17 cellular contexts compared by ENCODE assay signal in genomic region chr22:40694409-40694808, GRCh38. TPM values are rescaled to one million over a fixed set of nuclear protein-coding genes. Genes with fewer than 3 reads are reported as not detected.
A peak's percentile ranks its signal among the peaks of the same experiment; 100 is the strongest.
DNase-seq lines count a peak whose midpoint lies in the region; ATAC-seq and TF ChIP-seq lines count a peak whose summit lies in the region.
"Had no signal": no experiment of that assay in that cellular context is flagged by ENCODE, and none has a peak within 500 bp of the region (broad histone marks: within the 10 kb centered on the region; RNA-seq: fewer than 3 reads in every experiment).

No MANE protein-coding gene starts in this region.

- H4K8ac ChIP-seq in IMR-90 (ENCODE audit: low read depth in 2 of 2, low read length in 2 of 2), result no peak overlapping the region

- H2AK5ac ChIP-seq in IMR-90 (ENCODE audit: low read depth, low read length), result no peak overlapping the region

- TF ChIP-seq CTCF in C4-2B (conservative IDR thresholded peaks at IDR 0.05) (no peak), IMR-90 (conservative IDR thresholded peaks at IDR 0.05; ENCODE audit: low read depth, low read length) (no peak), Panc1 (IDR thresholded peaks at IDR 0.05) (no peak), omental fat pad (IDR thresholded peaks at IDR 0.05) (no peak)

- no peak overlapping the region for H3K4me2 ChIP-seq in IMR-90 (ENCODE audit: low read depth, low read length)

- H3K9me1 ChIP-seq in IMR-90 (ENCODE audit: insufficient read depth, low read length), result no peaks in the 10 kb centered on the region

- 47% methylated on average over 5 of the region's 7 CpGs; no CpG with 5 or more reads in 1 of the 2 experiments for WGBS in IMR-90 (ENCODE audit: extremely low coverage in 2 of 2, insufficient read length in 1 of 2), 2 experiments

- no peaks in the 10 kb centered on the region for H3K79me1 ChIP-seq in IMR-90 (ENCODE audit: low read depth in 1 of 2, low read length in 2 of 2)

- no peak overlapping the region for H2BK120ac ChIP-seq in IMR-90 (ENCODE audit: low read depth, low read length)

- H2BK20ac ChIP-seq in IMR-90 (ENCODE audit: low read depth, low read length), result no peak overlapping the region

- no peak overlapping the region; the same call in 1 of the 2 replicates for H3K14ac ChIP-seq in IMR-90 (replicated peaks; ENCODE audit: low read depth, low read length)

- no peak overlapping the region for H3K18ac ChIP-seq in IMR-90 (ENCODE audit: low read depth, low read length)

- no peak overlapping the region for H2BK5ac ChIP-seq in IMR-90 (ENCODE audit: low read depth, low read length, poor library complexity, severe bottlenecking)

- H3K27ac ChIP-seq in C4-2B, result 0 out of 2 replicates have a peak overlapping the region, but pooled peaks have one; percentile 6
- no peak overlapping the region for H3K27ac ChIP-seq in IMR-90 (ENCODE audit: insufficient read depth, low read length)
- 0 out of 2 replicates have a peak overlapping the region, but pooled peaks have one; percentile 7 for H3K27ac ChIP-seq in Panc1 (ENCODE audit: low read length)

- no peak overlapping the region for H3K4ac ChIP-seq in IMR-90 (ENCODE audit: low read depth, low read length)

- H3K9me3 ChIP-seq in IMR-90 (ENCODE audit: control insufficient read depth, insufficient read depth, low read length) (no peaks in the 10 kb centered on the region), Panc1 (ENCODE audit: control insufficient read depth, insufficient read depth, low read depth, low read length) (no peaks in the 10 kb centered on the region)

- BruUV-seq in IMR-90 (replicated peaks; lab: Mats Ljungman, UMichigan), result no TSS peak
- BruUV-seq in Panc1 (replicated peaks; lab: Mats Ljungman, UMichigan), result no TSS peak

- POLR2A ChIA-PET in IMR-90 (lab: Charles Lee; ENCODE audit: unreplicated experiment), result interaction anchor here (0.6 kb wide), 1 partner anchor 558 kb away, joined by 3 read pairs; no protein-coding TSS in a partner anchor
- POLR2A ChIA-PET in Panc1 (lab: Charles Lee), result no interaction called here

- H4K5ac ChIP-seq in IMR-90 (ENCODE audit: low read depth, low read length), result no peak overlapping the region

- no peak overlapping the region for H3K23ac ChIP-seq in IMR-90 (ENCODE audit: low read depth, low read length)

- DNase-seq in IMR-90 (no peak), Panc1 (ENCODE audit: low read depth, low spot score) (no peak), left lobe of liver (ENCODE audit: low spot score) (no peak), DMS153 treated with DMSO at 0.1 percent for 48 hours (lab: John Stamatoyannopoulos, UW; ENCODE audit: unreplicated experiment) (no peak), omental fat pad (ENCODE audit: low spot score) (no peak)
- DNase-seq: activated CD4-positive, alpha-beta T cell treated with anti-CD3 and anti-CD28 coated beads, Interleukin-2, amount 10 ng/mL, durations not matched to agents 24 days and 14 days; activated naive CD8-positive, alpha-beta T cell treated with anti-CD3 and anti-CD28 coated beads, Interleukin-2, amount 10 ng/mL, durations not matched to agents 7 days and 5 days; activated T-cell treated with anti-CD3 and anti-CD28 coated beads, Interleukin-2, amount 50 U/mL, for 24 hours; central memory CD4-positive, alpha-beta T cell; NCI-H510A treated with DMSO at 0.1 percent for 48 hours had no signal

- CTCF ChIA-PET in IMR-90 (lab: Yijun Ruan, JAX) (no interaction called here), Panc1 (lab: Charles Lee) (no interaction called here)

- H2AFZ ChIP-seq in IMR-90 (replicated peaks; ENCODE audit: low read length, poor library complexity), result peak overlapping the region; percentile 37

- H3K4me1 ChIP-seq in IMR-90 (ENCODE audit: control insufficient read depth, insufficient read depth, low read length) (no peaks in the 10 kb centered on the region; the same call in 1 of the 2 replicates), Panc1 (ENCODE audit: control insufficient read depth, insufficient read depth, low read length) (no peaks in the 10 kb centered on the region)

- ATAC-seq in IMR-90 (ENCODE audit: low read depth) (no peak), Panc1 (no peak), left lobe of liver (peak; percentile 31), GM19324 (IDR thresholded peaks at IDR 0.05; ENCODE audit: low FRiP score, unreplicated experiment) (no peak), omental fat pad (ENCODE audit: low FRiP score) (no peak), GM18861 (IDR thresholded peaks at IDR 0.05; ENCODE audit: unreplicated experiment) (no peak)

- H3K36me3 ChIP-seq in IMR-90 (ENCODE audit: control insufficient read depth, insufficient read depth, low read length) (no peaks in the 10 kb centered on the region), Panc1 (ENCODE audit: control insufficient read depth, insufficient read depth, low read length) (no peaks in the 10 kb centered on the region)

- TF ChIP-seq RAD21 in IMR-90 (IDR thresholded peaks at IDR 0.05; ENCODE audit: low read length), result no peak

- in situ Hi-C loops in IMR-90 (cut with MboI; ENCODE audit: low sequenced_read_pairs) (no loop called here), Panc1 (cut with HindIII; ENCODE audit: low pct_unique_long_range_greater_than_20kb, low sequenced_read_pairs) (no loop called here)

- TF ChIP-seq POLR2A in IMR-90 (IDR thresholded peaks at IDR 0.05; ENCODE audit: low read depth, low read length), result no peak

- no peak overlapping the region for H4K91ac ChIP-seq in IMR-90 (ENCODE audit: insufficient read depth, low read depth, low read length)

- dilution Hi-C loops in IMR-90 (cut with HindIII; ENCODE audit: low sequenced_read_pairs, unreplicated experiment), result no loop called here

- intact Hi-C loops in IMR-90 (cut with micrococcal nuclease) (no loop called here), Panc1 (cut with micrococcal nuclease; ENCODE audit: unreplicated experiment) (no loop called here)

- H4K20me1 ChIP-seq in IMR-90 (ENCODE audit: insufficient read depth, low read length), result no peaks in the 10 kb centered on the region

- H2AK9ac ChIP-seq in IMR-90 (replicated peaks; ENCODE audit: low read depth, low read length, poor library complexity), result no peak overlapping the region

- H3K27me3 ChIP-seq in IMR-90 (ENCODE audit: control insufficient read depth, insufficient read depth, low read length) (peaks cover 4% of the 10 kb centered on the region; the same call in 1 of the 2 replicates), Panc1 (ENCODE audit: control insufficient read depth, insufficient read depth, low read length) (no peaks in the 10 kb centered on the region)

- no peak overlapping the region for H2BK15ac ChIP-seq in IMR-90 (ENCODE audit: low read depth, low read length)

- no peak overlapping the region for H3K9ac ChIP-seq in IMR-90 (ENCODE audit: low read depth, low read length)

- H3K4me3 ChIP-seq in IMR-90 (ENCODE audit: insufficient read depth, low read depth, low read length) (no peak overlapping the region), Panc1 (ENCODE audit: low read depth in 2 of 2, low read length in 2 of 2) (no peak overlapping the region)

- no peak overlapping the region for H3K56ac ChIP-seq in IMR-90 (ENCODE audit: extremely low read depth, insufficient read depth, low read length)

TF ChIP-seq in IMR-90, 13 proteins besides CTCF, POLR2A, EP300 and RAD21 (continues in another document):
- no peak for TF ChIP-seq CEBPB (IDR thresholded peaks at IDR 0.05; ENCODE audit: low read depth, low read length)
- no peak for TF ChIP-seq RCOR1 (IDR thresholded peaks at IDR 0.05; ENCODE audit: insufficient replicate concordance, low read length)
- no peak for TF ChIP-seq FOS (IDR thresholded peaks at IDR 0.05; ENCODE audit: low read depth, low read length)
- TF ChIP-seq BHLHE40 (IDR thresholded peaks at IDR 0.05; ENCODE audit: low read depth, low read length), result no peak
- no peak for TF ChIP-seq MAZ (IDR thresholded peaks at IDR 0.05; ENCODE audit: borderline replicate concordance, low read depth, low read length)
- TF ChIP-seq SMC3 (IDR thresholded peaks at IDR 0.05; ENCODE audit: low read depth, low read length), result no peak
- TF ChIP-seq, protein P1, sequence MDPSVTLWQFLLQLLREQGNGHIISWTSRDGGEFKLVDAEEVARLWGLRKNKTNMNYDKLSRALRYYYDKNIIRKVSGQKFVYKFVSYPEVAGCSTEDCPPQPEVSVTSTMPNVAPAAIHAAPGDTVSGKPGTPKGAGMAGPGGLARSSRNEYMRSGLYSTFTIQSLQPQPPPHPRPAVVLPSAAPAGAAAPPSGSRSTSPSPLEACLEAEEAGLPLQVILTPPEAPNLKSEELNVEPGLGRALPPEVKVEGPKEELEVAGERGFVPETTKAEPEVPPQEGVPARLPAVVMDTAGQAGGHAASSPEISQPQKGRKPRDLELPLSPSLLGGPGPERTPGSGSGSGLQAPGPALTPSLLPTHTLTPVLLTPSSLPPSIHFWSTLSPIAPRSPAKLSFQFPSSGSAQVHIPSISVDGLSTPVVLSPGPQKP (IDR thresholded peaks at IDR 0.05; ENCODE audit: borderline replicate concordance, low read depth, low read length), result no peak
- no peak for TF ChIP-seq USF2 (IDR thresholded peaks at IDR 0.05; ENCODE audit: low read depth, low read length)
- TF ChIP-seq MXI1 (IDR thresholded peaks at IDR 0.05; ENCODE audit: borderline replicate concordance, low read depth, low read length), result no peak
- TF ChIP-seq MAFK (IDR thresholded peaks at IDR 0.05; ENCODE audit: low read depth, low read length), result no peak
- TF ChIP-seq RFX5 (IDR thresholded peaks at IDR 0.05; ENCODE audit: low read depth, low read length), result no peak
- TF ChIP-seq CHD1 (IDR thresholded peaks at IDR 0.05; ENCODE audit: low read depth, low read length), result no peak

RNA-seq across cellular contexts. Expression of gene MCHR1, which starts 15.1 kb away (rescaled TPM):
- total RNA-seq in IMR-90 (2012; rRNA removed) (1.4 and 1.7 TPM in 2 replicates), Panc1 (2021; ENCODE audit: unreplicated experiment) (not detected), left lobe of liver (2.3 TPM), omental fat pad (not detected)
- 3.2 and 3.5 TPM in 2 replicates for polyA plus RNA-seq in IMR-90 (2012; rRNA removed)
- 0.79 and 4.5 TPM in 2 replicates for polyA plus RNA-seq in IMR-90 (2012; cell fraction: cytosol; rRNA removed)
- polyA plus RNA-seq in IMR-90 (2012; cell fraction: nucleus; rRNA removed; ENCODE audit: low replicate concordance), result 2.0 TPM in 2 replicates
- polyA plus RNA-seq in Panc1 (2012; ENCODE audit: insufficient read length), result 0.25 TPM
- total RNA-seq: activated CD4-positive, alpha-beta T cell treated with anti-CD3 and anti-CD28 coated beads, Interleukin-2, amount 10 ng/mL, durations not matched to agents 24 days and 14 days; activated naive CD8-positive, alpha-beta T cell treated with anti-CD3 and anti-CD28 coated beads, Interleukin-2, amount 10 ng/mL, durations not matched to agents 7 days and 5 days; MCF 10A; mononuclear cell; osteocyte; RPMI7951 had no signal

RNA-seq across cellular contexts. Expression of gene MRTFA, which starts 57.9 kb away (rescaled TPM):
- total RNA-seq in IMR-90 (2012; rRNA removed) (12.5 and 15.3 TPM in 2 replicates), Panc1 (2021; ENCODE audit: unreplicated experiment) (62.1 TPM), left lobe of liver (12.8 TPM), omental fat pad (10 to 100 TPM; 36.0 to 76.3 (median 54.7) TPM)
- 17.1 and 17.2 TPM in 2 replicates for polyA plus RNA-seq in IMR-90 (2012; rRNA removed)
- 27.6 and 38.8 TPM in 2 replicates for polyA plus RNA-seq in IMR-90 (2012; cell fraction: cytosol; rRNA removed)
- polyA plus RNA-seq in IMR-90 (2012; cell fraction: nucleus; rRNA removed; ENCODE audit: low replicate concordance), result 38.3 and 56.9 TPM in 2 replicates
- 44.0 TPM for polyA plus RNA-seq in Panc1 (2012; ENCODE audit: insufficient read length)
